Comparison of ENCODE assay signal across 9 cellular contexts in genomic region chr19:49488863-49489537, GRCh38. TPM values are rescaled to one million over a fixed set of nuclear protein-coding genes. Genes with fewer than 3 reads are reported as not detected.
A peak's percentile ranks its signal among the peaks of the same experiment; 100 is the strongest.
DNase-seq lines count a peak whose midpoint lies in the region; ATAC-seq, FAIRE-seq and TF ChIP-seq lines count a peak whose summit lies in the region.
"Had no signal": no experiment of that assay in that cellular context is flagged by ENCODE, and none has a peak within 500 bp of the region (broad histone marks: within the 10 kb centered on the region; RNA-seq: fewer than 3 reads in every experiment).

No MANE protein-coding gene starts in this region.

- H3K27ac Mint-ChIP-seq in activated CD4-positive, alpha-beta memory T cell treated with anti-CD3 and anti-CD28 coated beads, Interleukin-2, amount 10 ng/mL, durations not matched to agents 7 days and 5 days, result peak overlapping the region; percentile 87

- no peak for TF ChIP-seq CTCF in gastroesophageal sphincter (IDR thresholded peaks at IDR 0.05)

- H3K27ac ChIP-seq in gastroesophageal sphincter (peak overlapping the region; percentile 87 to 93 (median 92)), skin epidermis (peak overlapping the region in 19 of 21 experiments; percentile 80 to 97 (median 93)), aorta (ENCODE audit: low read depth in 1 of 2, low read length in 2 of 2) (peak overlapping the region in 1 of 2 donors; percentile 6)

- peaks cover 4% of the 10 kb centered on the region; the same call in 1 of the 2 replicates for H3K4me1 ChIP-seq in HAP-1
- H3K4me1 ChIP-seq in gastroesophageal sphincter, result peaks cover 7 to 39% (median 18%) of the 10 kb centered on the region in 3 donors
- H3K4me1 ChIP-seq in aorta (ENCODE audit: control insufficient read depth in 1 of 2, insufficient read depth in 2 of 2, low read length in 2 of 2), result no peaks in the 10 kb centered on the region

- 18 to 30% methylated on average over 10 to 14 of the region's 15 CpGs for WGBS in gastroesophageal sphincter (ENCODE audit: low coverage in 1 of 2), 2 donors
- 26 to 29% methylated on average over 15 of the region's 15 CpGs for WGBS in aorta, 2 donors

- CTCF ChIA-PET in activated CD4-positive, alpha-beta memory T cell treated with anti-CD3 and anti-CD28 coated beads, Interleukin-2, amount 10 ng/mL, durations not matched to agents 7 days and 5 days (lab: Charles Lee), result interaction anchor here (0.7 to 2.6 kb wide), 11 partner anchors 7 to 91 kb away, joined by 3 to 15 read pairs (median 4); partner anchors contain the start of genes FLT3LG and RPS11

- in situ Hi-C loops in HAP-1 (cut with MboI; ENCODE audit: low sequenced_read_pairs), result loop anchor here (25.0 kb wide), 1 partner anchor 373 kb away; the partner anchor contains the start of genes PNKP and PTOV1

- peak overlapping the region; percentile 95 for H3K4me3 Mint-ChIP-seq in activated CD4-positive, alpha-beta memory T cell treated with anti-CD3 and anti-CD28 coated beads, Interleukin-2, amount 10 ng/mL, durations not matched to agents 7 days and 5 days

- intact Hi-C loops in aorta (cut with DNase I), result no loop called here

- no peaks in the 10 kb centered on the region for H3K27me3 Mint-ChIP-seq in activated CD4-positive, alpha-beta memory T cell treated with anti-CD3 and anti-CD28 coated beads, Interleukin-2, amount 10 ng/mL, durations not matched to agents 7 days and 5 days

- H3K9me3 ChIP-seq in HAP-1 (no peaks in the 10 kb centered on the region; the same call in 1 of the 2 replicates), gastroesophageal sphincter (no peaks in the 10 kb centered on the region), aorta (ENCODE audit: control insufficient read depth, low read length) (no peaks in the 10 kb centered on the region)

- TF ChIP-seq EP300 in gastroesophageal sphincter (IDR thresholded peaks at IDR 0.05), result no peak

- POLR2A ChIA-PET in activated CD4-positive, alpha-beta memory T cell treated with anti-CD3 and anti-CD28 coated beads, Interleukin-2, amount 10 ng/mL, durations not matched to agents 7 days and 5 days (lab: Charles Lee), result interaction anchor here (0.7 to 4.6 kb wide), 20 partner anchors 8 to 188 kb away, joined by 3 to 68 read pairs (median 6); partner anchors contain the start of genes ALDH16A1, FLT3LG, NOSIP and PIH1D1

- H3K4me1 Mint-ChIP-seq in activated CD4-positive, alpha-beta memory T cell treated with anti-CD3 and anti-CD28 coated beads, Interleukin-2, amount 10 ng/mL, durations not matched to agents 7 days and 5 days, result peaks cover 60% of the 10 kb centered on the region

- no peaks in the 10 kb centered on the region for H3K9me3 Mint-ChIP-seq in activated CD4-positive, alpha-beta memory T cell treated with anti-CD3 and anti-CD28 coated beads, Interleukin-2, amount 10 ng/mL, durations not matched to agents 7 days and 5 days

- H3K36me3 Mint-ChIP-seq in activated CD4-positive, alpha-beta memory T cell treated with anti-CD3 and anti-CD28 coated beads, Interleukin-2, amount 10 ng/mL, durations not matched to agents 7 days and 5 days (ENCODE audit: low read depth), result peaks cover 84% of the 10 kb centered on the region

- H3K36me3 ChIP-seq in HAP-1 (replicated peaks), result peaks cover 50% of the 10 kb centered on the region
- H3K36me3 ChIP-seq in gastroesophageal sphincter, result peaks cover 7 to 68% of the 10 kb centered on the region in 2 donors
- H3K36me3 ChIP-seq in aorta (ENCODE audit: control insufficient read depth in 1 of 2, insufficient read depth in 2 of 2, low read length in 1 of 2), result peaks cover 0 to 11% of the 10 kb centered on the region in 2 donors

- H3K4me3 ChIP-seq in HAP-1 (peak overlapping the region; percentile 100), gastroesophageal sphincter (peak overlapping the region; percentile 73 to 92), skin epidermis (peak overlapping the region; percentile 59 to 98 (median 92)), aorta (ENCODE audit: low read length in 2 of 2) (peak overlapping the region in 1 of 2 donors; percentile 70)

- FAIRE-seq in HTR-8/SVneo (lab: Jason Lieb, UNC), result no peak
- FAIRE-seq: endometrium had no signal

- ATAC-seq in gastroesophageal sphincter (no peak), aorta (ENCODE audit: low FRiP score) (no peak), GM21786 (IDR thresholded peaks at IDR 0.05; ENCODE audit: unreplicated experiment) (no peak)

- H3K27me3 ChIP-seq in HAP-1 (ENCODE audit: low read depth), result no peaks in the 10 kb centered on the region
- no peaks in the 10 kb centered on the region for H3K27me3 ChIP-seq in gastroesophageal sphincter
- no peaks in the 10 kb centered on the region for H3K27me3 ChIP-seq in aorta (ENCODE audit: control insufficient read depth in 1 of 2, insufficient read depth in 2 of 2, low read length in 1 of 2)

- no peak for TF ChIP-seq POLR2A in gastroesophageal sphincter (IDR thresholded peaks at IDR 0.05)
- no peak for TF ChIP-seq POLR2A in erythroblast (IDR thresholded peaks at IDR 0.05; ENCODE audit: low read length)

- DNase-seq in HAP-1 (ENCODE audit: low spot score in 2 of 2) (peak in 1 of 2 experiments; percentile 35), HTR-8/SVneo (ENCODE audit: insufficient read length, low spot score) (no peak), aorta (no peak), erythroblast (lab: John Stamatoyannopoulos, UW) (no peak)
- no peak for DNase-seq in activated CD4-positive, alpha-beta memory T cell treated with anti-CD3 and anti-CD28 coated beads, Interleukin-2, amount 10 ng/mL, durations not matched to agents 7 days and 5 days

RNA-seq across cellular contexts. Expression of gene RPL13A, which starts 1.6 kb away (rescaled TPM):
- 1,000 to 10,000 TPM; 2,417 to 2,463 TPM for total RNA-seq in activated CD4-positive, alpha-beta memory T cell treated with anti-CD3 and anti-CD28 coated beads, Interleukin-2, amount 10 ng/mL, durations not matched to agents 7 days and 5 days
- total RNA-seq in gastroesophageal sphincter (1,000 to 10,000 TPM; 1,269 to 3,399 (median 2,205) TPM), aorta (1,000 to 10,000 TPM; 1,716 to 1,917 TPM)
- 1,000 to 10,000 TPM; 3,431 to 4,797 TPM for polyA plus RNA-seq in aorta

RNA-seq across cellular contexts. Expression of gene RPS11, which starts 7.2 kb away (rescaled TPM):
- total RNA-seq in activated CD4-positive, alpha-beta memory T cell treated with anti-CD3 and anti-CD28 coated beads, Interleukin-2, amount 10 ng/mL, durations not matched to agents 7 days and 5 days, result 1,000 to 10,000 TPM; 2,194 to 2,385 TPM
- total RNA-seq in gastroesophageal sphincter, result 1,000 to 10,000 TPM; 2,443 to 5,156 (median 3,385) TPM
- total RNA-seq in aorta, result 1,000 to 10,000 TPM; 1,366 to 1,509 TPM
- polyA plus RNA-seq in aorta, result 1,000 to 10,000 TPM; 4,943 to 7,722 TPM

RNA-seq across cellular contexts. Expression of gene FLT3LG, which starts 15.0 kb away (rescaled TPM):
- 100 to 1,000 TPM; 187 to 197 TPM for total RNA-seq in activated CD4-positive, alpha-beta memory T cell treated with anti-CD3 and anti-CD28 coated beads, Interleukin-2, amount 10 ng/mL, durations not matched to agents 7 days and 5 days
- total RNA-seq in gastroesophageal sphincter (10 to 100 TPM in 1 of 4 donors, 1 to 10 TPM in 3; 3.1 to 21.0 (median 7.6) TPM), aorta (10 to 100 TPM in 1 of 2 donors, 1 to 10 TPM in 1; 6.3 to 17.6 TPM)
- polyA plus RNA-seq in aorta, result 10 to 100 TPM; 15.9 to 36.0 TPM

RNA-seq across cellular contexts. Expression of gene FCGRT, which starts 23.5 kb away (rescaled TPM):
- total RNA-seq in activated CD4-positive, alpha-beta memory T cell treated with anti-CD3 and anti-CD28 coated beads, Interleukin-2, amount 10 ng/mL, durations not matched to agents 7 days and 5 days, result 10 to 100 TPM; 10.2 to 11.1 TPM
- total RNA-seq in gastroesophageal sphincter, result 100 to 1,000 TPM in 3 of 4 donors, 10 to 100 TPM in 1; 78.6 to 255 (median 158) TPM
- total RNA-seq in aorta, result 100 to 1,000 TPM; 204 to 287 TPM
- 100 to 1,000 TPM; 146 to 162 TPM for polyA plus RNA-seq in aorta

RNA-seq across cellular contexts. Expression of gene ALDH16A1, which starts 36.0 kb away (rescaled TPM):
- 10 to 100 TPM; 34.1 to 36.6 TPM for total RNA-seq in activated CD4-positive, alpha-beta memory T cell treated with anti-CD3 and anti-CD28 coated beads, Interleukin-2, amount 10 ng/mL, durations not matched to agents 7 days and 5 days
- total RNA-seq in gastroesophageal sphincter (10 to 100 TPM; 11.8 to 34.4 (median 22.2) TPM), aorta (10 to 100 TPM; 17.1 to 23.7 TPM)
- 10 to 100 TPM in 1 of 2 donors, 1 to 10 TPM in 1; 4.8 to 62.4 TPM for polyA plus RNA-seq in aorta

Comparison
In these comparisons a context has a peak if more than half of its experiments do, and no peak if none do; other contexts are left out.
1. RNA of gene FLT3LG, which starts 15.0 kb away (total RNA-seq): 187 to 197 TPM in activated CD4-positive, alpha-beta memory T cell treated with anti-CD3 and anti-CD28 coated beads, Interleukin-2, amount 10 ng/mL, durations not matched to agents 7 days and 5 days; 6.3 to 17.6 TPM in aorta and 3.1 to 21.0 TPM in gastroesophageal sphincter; every median in the first group is over 4 times any median in the second.